23 cellular contexts compared by ENCODE assay signal in the genomic region with DNA sequence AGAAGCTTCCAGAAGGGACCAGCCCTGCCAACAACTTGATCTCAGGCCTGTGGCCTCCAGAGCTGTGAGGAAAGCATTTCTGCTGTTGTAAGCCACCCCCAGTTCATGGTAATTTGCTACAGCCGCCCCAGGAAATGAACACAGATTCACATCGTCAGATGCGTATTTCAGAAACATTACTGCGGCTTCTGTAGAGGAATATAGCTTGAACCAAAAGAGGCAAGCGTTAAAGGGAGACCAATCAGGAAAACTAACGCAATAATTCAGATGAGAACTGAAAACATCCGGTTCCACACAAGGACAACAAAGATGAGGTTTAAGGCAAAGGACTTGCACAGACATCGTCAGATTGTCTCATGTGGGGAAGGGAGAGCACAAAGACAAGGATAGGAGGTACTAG.
DNase-seq lines count a peak whose midpoint lies in the region; ATAC-seq and TF ChIP-seq lines count a peak whose summit lies in the region.
"Had no signal": no experiment of that assay in that cellular context is flagged by ENCODE, and none has a peak within 500 bp of the region (broad histone marks: within the 10 kb centered on the region; RNA-seq: fewer than 3 reads in every experiment).

No MANE protein-coding gene starts in this region.

- H3K27me3 Mint-ChIP-seq in natural killer cell treated with Interleukin-12 subunit alpha and Interleukin-12 subunit beta and Interleukin-15 and Interleukin-18, amount 100 ng/mL, for 72 hours, result peaks cover 0 to 3% of the 10 kb centered on the region in 2 donors
- H3K27me3 Mint-ChIP-seq in natural killer cell (ENCODE audit: low read depth in 2 of 2) (peaks cover 0 to 8% of the 10 kb centered on the region in 2 donors), endothelial cell (ENCODE audit: unreplicated experiment) (peaks cover 1% of the 10 kb centered on the region)
- no peaks in the 10 kb centered on the region for H3K27me3 Mint-ChIP-seq in activated CD8-positive, alpha-beta T cell treated with anti-CD3 and anti-CD28 coated beads for 36 hours
- H3K27me3 Mint-ChIP-seq: stimulated activated naive B cell treated with anti-CD40 and anti-IgM and Interleukin-4, amounts not matched to agents 10 μg/mL and 1 μg/mL and 100 μg/mL, for 72 hours had no signal

- peak overlapping the region; percentile 66 for H3K27ac ChIP-seq in substantia nigra (ENCODE audit: low read depth, low read length, poor library complexity, severe bottlenecking)
- H3K27ac ChIP-seq: C4-2B, heart right ventricle, pancreas, SK-N-MC, thyroid gland had no signal

- CTCF ChIA-PET in activated CD8-positive, alpha-beta T cell treated with anti-CD3 and anti-CD28 coated beads for 36 hours (lab: Charles Lee), result no interaction called here

- no peak for ATAC-seq in natural killer cell treated with Interleukin-12 subunit alpha and Interleukin-12 subunit beta and Interleukin-15 and Interleukin-18, amount 100 ng/mL, for 72 hours
- no peak for ATAC-seq in natural killer cell
- ATAC-seq in activated CD8-positive, alpha-beta T cell treated with anti-CD3 and anti-CD28 coated beads for 36 hours, result no peak
- ATAC-seq in mucosa of descending colon, result no peak
- ATAC-seq: left cardiac atrium; stimulated activated naive B cell treated with anti-CD40 and anti-IgM and Interleukin-4, amounts not matched to agents 10 μg/mL and 1 μg/mL and 100 μg/mL, for 72 hours had no signal

- peaks cover 4% of the 10 kb centered on the region for H3K4me1 ChIP-seq in mucosa of descending colon (ENCODE audit: low read depth)

- no peaks in the 10 kb centered on the region for H3K36me3 Mint-ChIP-seq in natural killer cell treated with Interleukin-12 subunit alpha and Interleukin-12 subunit beta and Interleukin-15 and Interleukin-18, amount 100 ng/mL, for 72 hours
- H3K36me3 Mint-ChIP-seq in natural killer cell (no peaks in the 10 kb centered on the region), endothelial cell (ENCODE audit: low read depth, unreplicated experiment) (no peaks in the 10 kb centered on the region)
- no peaks in the 10 kb centered on the region for H3K36me3 Mint-ChIP-seq in activated CD8-positive, alpha-beta T cell treated with anti-CD3 and anti-CD28 coated beads for 36 hours (ENCODE audit: low read depth)
- H3K36me3 Mint-ChIP-seq: stimulated activated naive B cell treated with anti-CD40 and anti-IgM and Interleukin-4, amounts not matched to agents 10 μg/mL and 1 μg/mL and 100 μg/mL, for 72 hours had no signal

- H3K9me3 ChIP-seq in mucosa of descending colon, result no peaks in the 10 kb centered on the region
- H3K9me3 ChIP-seq: heart right ventricle, pancreas, spleen, thyroid gland had no signal

- no peaks in the 10 kb centered on the region for H3K9me3 Mint-ChIP-seq in natural killer cell treated with Interleukin-12 subunit alpha and Interleukin-12 subunit beta and Interleukin-15 and Interleukin-18, amount 100 ng/mL, for 72 hours
- H3K9me3 Mint-ChIP-seq in natural killer cell (no peaks in the 10 kb centered on the region), endothelial cell (ENCODE audit: unreplicated experiment) (no peaks in the 10 kb centered on the region)
- H3K9me3 Mint-ChIP-seq in activated CD8-positive, alpha-beta T cell treated with anti-CD3 and anti-CD28 coated beads for 36 hours, result no peaks in the 10 kb centered on the region
- H3K9me3 Mint-ChIP-seq: activated naive CD4-positive, alpha-beta T cell treated with anti-CD3 and anti-CD28 coated beads for 36 hours; stimulated activated naive B cell treated with anti-CD40 and anti-IgM and Interleukin-4, amounts not matched to agents 10 μg/mL and 1 μg/mL and 100 μg/mL, for 72 hours had no signal

- POLR2A ChIA-PET in activated CD8-positive, alpha-beta T cell treated with anti-CD3 and anti-CD28 coated beads for 36 hours (lab: Charles Lee), result interaction anchor here (0.6 kb wide), 1 partner anchor 51 kb away, joined by 3 read pairs; no protein-coding TSS in a partner anchor

- H3K36me3 ChIP-seq in mucosa of descending colon (ENCODE audit: low read depth), result no peaks in the 10 kb centered on the region
- H3K36me3 ChIP-seq: heart right ventricle, pancreas, spleen, thyroid gland had no signal

- no peak for DNase-seq in natural killer cell treated with Interleukin-12 subunit alpha and Interleukin-12 subunit beta and Interleukin-15 and Interleukin-18, amount 100 ng/mL, for 72 hours (ENCODE audit: low spot score)
- DNase-seq in natural killer cell, result no peak
- no peak for DNase-seq in activated CD8-positive, alpha-beta T cell treated with anti-CD3 and anti-CD28 coated beads for 36 hours
- DNase-seq in endothelial cell (ENCODE audit: low spot score), result no peak
- peak in 1 of 49 donors; percentile 2 for DNase-seq in substantia nigra (lab: John Stamatoyannopoulos, UW)
- no peak for DNase-seq in activated CD8-positive, alpha-beta memory T cell treated with anti-CD3 and anti-CD28 coated beads, Interleukin-2, amount 50 U/mL, for 48 hours
- DNase-seq in hypothalamus (lab: John Stamatoyannopoulos, UW), result no peak
- no peak for DNase-seq in mucosa of descending colon
- DNase-seq: activated CD4-positive, alpha-beta T cell treated with anti-CD3 and anti-CD28 coated beads for 4 hours; activated naive CD4-positive, alpha-beta T cell treated with anti-CD3 and anti-CD28 coated beads for 36 hours; heart right ventricle; left cardiac atrium; NCI-H1092; NCI-H2029 treated with DMSO at 0.1 percent for 48 hours; NCI-H345; NCI-H748 treated with DMSO at 0.1 percent for 48 hours; pancreas; spleen; stimulated activated CD4-positive, alpha-beta T cell treated with anti-CD3 and anti-CD28 coated beads, Interleukin-4, amount 100 ng/mL, for 1 hour; stimulated activated naive B cell treated with anti-CD40 and anti-IgM and Interleukin-4, amounts not matched to agents 10 μg/mL and 1 μg/mL and 100 μg/mL, for 72 hours; thyroid gland had no signal

- H3K4me3 Mint-ChIP-seq in natural killer cell treated with Interleukin-12 subunit alpha and Interleukin-12 subunit beta and Interleukin-15 and Interleukin-18, amount 100 ng/mL, for 72 hours, result peak overlapping the region; percentile 8
- no peak overlapping the region for H3K4me3 Mint-ChIP-seq in natural killer cell
- H3K4me3 Mint-ChIP-seq in activated CD8-positive, alpha-beta T cell treated with anti-CD3 and anti-CD28 coated beads for 36 hours, result no peak overlapping the region
- no peak overlapping the region for H3K4me3 Mint-ChIP-seq in endothelial cell (ENCODE audit: unreplicated experiment)
- H3K4me3 Mint-ChIP-seq: activated naive CD4-positive, alpha-beta T cell treated with anti-CD3 and anti-CD28 coated beads for 36 hours; stimulated activated naive B cell treated with anti-CD40 and anti-IgM and Interleukin-4, amounts not matched to agents 10 μg/mL and 1 μg/mL and 100 μg/mL, for 72 hours had no signal

- intact Hi-C loops in natural killer cell (cut with micrococcal nuclease) (no loop called here), mucosa of descending colon (cut with DNase I, micrococcal nuclease) (no loop called here)
- intact Hi-C loops in activated CD8-positive, alpha-beta T cell treated with anti-CD3 and anti-CD28 coated beads for 36 hours (cut with micrococcal nuclease), result no loop called here

- H3K27ac Mint-ChIP-seq in natural killer cell treated with Interleukin-12 subunit alpha and Interleukin-12 subunit beta and Interleukin-15 and Interleukin-18, amount 100 ng/mL, for 72 hours, result no peak overlapping the region
- H3K27ac Mint-ChIP-seq in natural killer cell (no peak overlapping the region), endothelial cell (ENCODE audit: unreplicated experiment) (peak overlapping the region; percentile 64)
- H3K27ac Mint-ChIP-seq in activated CD8-positive, alpha-beta T cell treated with anti-CD3 and anti-CD28 coated beads for 36 hours, result peak overlapping the region; percentile 38
- H3K27ac Mint-ChIP-seq: activated naive CD4-positive, alpha-beta T cell treated with anti-CD3 and anti-CD28 coated beads for 36 hours; stimulated activated naive B cell treated with anti-CD40 and anti-IgM and Interleukin-4, amounts not matched to agents 10 μg/mL and 1 μg/mL and 100 μg/mL, for 72 hours had no signal

- no peak overlapping the region for H3K4me3 ChIP-seq in mucosa of descending colon
- H3K4me3 ChIP-seq: heart right ventricle, pancreas, SK-N-MC, spleen, thyroid gland had no signal

- TF ChIP-seq CTCF in natural killer cell (IDR thresholded peaks at IDR 0.05), result no peak
- TF ChIP-seq CTCF in activated CD8-positive, alpha-beta T cell treated with anti-CD3 and anti-CD28 coated beads for 36 hours (IDR thresholded peaks at IDR 0.05), result no peak
- TF ChIP-seq CTCF in endothelial cell (IDR thresholded peaks at IDR 0.05; ENCODE audit: unreplicated experiment), result no peak
- no peak for TF ChIP-seq CTCF in mucosa of descending colon (IDR thresholded peaks at IDR 0.05)

- peaks cover 32 to 37% of the 10 kb centered on the region in 2 donors for H3K4me1 Mint-ChIP-seq in natural killer cell treated with Interleukin-12 subunit alpha and Interleukin-12 subunit beta and Interleukin-15 and Interleukin-18, amount 100 ng/mL, for 72 hours (ENCODE audit: low read depth in 2 of 2)
- peaks cover 31% of the 10 kb centered on the region in 2 donors for H3K4me1 Mint-ChIP-seq in natural killer cell
- H3K4me1 Mint-ChIP-seq in activated CD8-positive, alpha-beta T cell treated with anti-CD3 and anti-CD28 coated beads for 36 hours (ENCODE audit: low read depth), result peaks cover 36% of the 10 kb centered on the region
- H3K4me1 Mint-ChIP-seq in endothelial cell (ENCODE audit: unreplicated experiment), result peaks cover 13% of the 10 kb centered on the region

Comparison
In these comparisons a context has a peak if more than half of its experiments do, and no peak if none do; other contexts are left out.
1. H3K27ac Mint-ChIP-seq: peak in activated CD8-positive, alpha-beta T cell treated with anti-CD3 and anti-CD28 coated beads for 36 hours (single experiment) and endothelial cell (single experiment); none in natural killer cell treated with Interleukin-12 subunit alpha and Interleukin-12 subunit beta and Interleukin-15 and Interleukin-18, amount 100 ng/mL, for 72 hours (0 of 2) and natural killer cell (0 of 2).